Comparison of ENCODE assay signal across 12 cellular contexts in the genomic region with DNA sequence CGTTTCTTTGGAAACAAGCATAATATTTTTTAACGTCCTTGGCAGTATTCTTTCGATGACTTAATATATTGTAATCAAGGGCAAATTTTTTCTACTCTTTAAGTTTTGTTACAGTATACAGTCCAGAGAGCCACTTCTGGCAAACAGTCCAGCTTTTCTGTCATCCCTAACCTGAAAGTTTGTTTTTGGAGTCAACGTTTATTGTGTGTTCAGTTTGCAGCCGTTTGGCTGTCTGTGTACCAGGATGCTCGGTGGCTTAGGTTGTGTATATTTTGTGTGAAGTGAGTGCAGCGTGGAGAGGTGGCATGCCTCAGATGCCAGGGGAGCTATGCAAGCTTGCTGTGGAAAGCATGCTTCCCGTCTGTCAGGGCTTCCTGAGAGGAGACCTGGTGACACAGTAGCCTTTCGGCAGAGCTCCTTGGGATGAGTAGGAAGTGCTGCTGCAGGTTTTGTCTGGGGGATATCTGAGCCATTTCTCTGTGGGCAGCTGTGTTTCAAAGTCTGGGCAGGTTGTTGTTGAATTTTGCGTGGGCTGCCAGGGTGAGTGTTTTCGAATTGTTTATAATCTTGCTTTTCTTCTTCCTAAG. TPM values are rescaled to one million over a fixed set of nuclear protein-coding genes. Genes with fewer than 3 reads are reported as not detected.
A peak's percentile ranks its signal among the peaks of the same experiment; 100 is the strongest.
DNase-seq lines count a peak whose midpoint lies in the region; ATAC-seq and TF ChIP-seq lines count a peak whose summit lies in the region.
"Had no signal": no experiment of that assay in that cellular context is flagged by ENCODE, and none has a peak within 500 bp of the region (broad histone marks: within the 10 kb centered on the region; RNA-seq: fewer than 3 reads in every experiment).

No MANE protein-coding gene starts in this region.

- DNase-seq in AG20443 (ENCODE audit: low spot score): peak; percentile 68
- DNase-seq in astrocyte of the hippocampus (ENCODE audit: low read depth, low spot score): peak; percentile 73
- peak in 4 of 5 donors; percentile 34 to 66 (median 50) for DNase-seq in heart left ventricle
- DNase-seq in activated CD8-positive, alpha-beta memory T cell treated with anti-CD3 and anti-CD28 coated beads, Interleukin-2, amount 50 U/mL, for 4 hours: no peak
- DNase-seq in natural killer cell treated with Interleukin-12 subunit alpha and Interleukin-12 subunit beta and Interleukin-15 and Interleukin-18, amount 100 ng/mL, for 72 hours (ENCODE audit: low spot score): no peak
- no peak for DNase-seq in CD1c-positive myeloid dendritic cell (ENCODE audit: extremely low spot score)
- DNase-seq in NCI-H187 treated with DMSO at 0.1 percent for 48 hours (lab: John Stamatoyannopoulos, UW): no peak
- DNase-seq: activated T-cell treated with anti-CD3 and anti-CD28 coated beads, Interleukin-2, amount 50 U/mL, for 48 hours; CD4-positive, CD25-positive, alpha-beta regulatory T cell; NCI-H2171 had no signal

- peaks cover 14% of the 10 kb centered on the region for H3K79me2 ChIP-seq in parathyroid adenoma

- H3K27ac Mint-ChIP-seq in natural killer cell treated with Interleukin-12 subunit alpha and Interleukin-12 subunit beta and Interleukin-15 and Interleukin-18, amount 100 ng/mL, for 72 hours: peak overlapping the region in 1 of 2 donors; percentile 32
- H3K27ac Mint-ChIP-seq: CD4-positive, CD25-positive, alpha-beta regulatory T cell had no signal

- H3K4me1 Mint-ChIP-seq in natural killer cell treated with Interleukin-12 subunit alpha and Interleukin-12 subunit beta and Interleukin-15 and Interleukin-18, amount 100 ng/mL, for 72 hours (ENCODE audit: low read depth in 2 of 2): peaks cover 2 to 6% of the 10 kb centered on the region in 2 donors
- H3K4me1 Mint-ChIP-seq: CD4-positive, CD25-positive, alpha-beta regulatory T cell had no signal

- TF ChIP-seq CTCF in heart left ventricle (IDR thresholded peaks at IDR 0.05): no peak
- TF ChIP-seq CTCF in parathyroid adenoma (IDR thresholded peaks at IDR 0.05): no peak

- H3K27me3 ChIP-seq in heart left ventricle: no peaks in the 10 kb centered on the region
- H3K27me3 ChIP-seq in parathyroid adenoma (ENCODE audit: control insufficient read depth, insufficient read depth, low read length): no peaks in the 10 kb centered on the region

- H3K27ac ChIP-seq in heart left ventricle (peak overlapping the region; percentile 48 to 85 (median 75)), parathyroid adenoma (peak overlapping the region; percentile 90)
- H3K27ac ChIP-seq: HL-60 had no signal

- no peaks in the 10 kb centered on the region for H3K9me3 Mint-ChIP-seq in natural killer cell treated with Interleukin-12 subunit alpha and Interleukin-12 subunit beta and Interleukin-15 and Interleukin-18, amount 100 ng/mL, for 72 hours
- H3K9me3 Mint-ChIP-seq: CD4-positive, CD25-positive, alpha-beta regulatory T cell had no signal

- TF ChIP-seq POLR2A in heart left ventricle (IDR thresholded peaks at IDR 0.05): no peak

- H2AFZ ChIP-seq in parathyroid adenoma: peak overlapping the region; percentile 73

- peak; percentile 57 to 83 (median 74) for ATAC-seq in heart left ventricle
- no peak for ATAC-seq in natural killer cell treated with Interleukin-12 subunit alpha and Interleukin-12 subunit beta and Interleukin-15 and Interleukin-18, amount 100 ng/mL, for 72 hours

- intact Hi-C loops in heart left ventricle (cut with DNase I): loop anchor here in 4 of 10 donors (5.0 kb wide), 3 partner anchors 107 to 122 kb away; no protein-coding TSS in a partner anchor

- H3K36me3 Mint-ChIP-seq in natural killer cell treated with Interleukin-12 subunit alpha and Interleukin-12 subunit beta and Interleukin-15 and Interleukin-18, amount 100 ng/mL, for 72 hours: peaks cover 7% of the 10 kb centered on the region
- H3K36me3 Mint-ChIP-seq: CD4-positive, CD25-positive, alpha-beta regulatory T cell had no signal

- peaks cover 0 to 77% (median 22%) of the 10 kb centered on the region in 12 donors for H3K4me1 ChIP-seq in heart left ventricle
- peaks cover 46% of the 10 kb centered on the region for H3K4me1 ChIP-seq in parathyroid adenoma

- no peaks in the 10 kb centered on the region for H3K27me3 Mint-ChIP-seq in natural killer cell treated with Interleukin-12 subunit alpha and Interleukin-12 subunit beta and Interleukin-15 and Interleukin-18, amount 100 ng/mL, for 72 hours

- H3K4me3 Mint-ChIP-seq in natural killer cell treated with Interleukin-12 subunit alpha and Interleukin-12 subunit beta and Interleukin-15 and Interleukin-18, amount 100 ng/mL, for 72 hours: no peak overlapping the region
- H3K4me3 Mint-ChIP-seq: CD4-positive, CD25-positive, alpha-beta regulatory T cell had no signal

- H3K4me3 ChIP-seq in heart left ventricle: peak overlapping the region in 7 of 12 donors; percentile 4 to 34 (median 30)
- no peak overlapping the region for H3K4me3 ChIP-seq in parathyroid adenoma (ENCODE audit: low read depth, low read length)

- WGBS in heart left ventricle, 4 donors: 34 to 47% (median 39%) methylated on average over 11 of the region's 11 CpGs

- H3K4me2 ChIP-seq in parathyroid adenoma (ENCODE audit: low read length): peak overlapping the region; percentile 13

- H3K9me3 ChIP-seq in heart left ventricle (no peaks in the 10 kb centered on the region), parathyroid adenoma (ENCODE audit: control insufficient read depth, low read length) (no peaks in the 10 kb centered on the region)

- no peak overlapping the region for H3K9ac ChIP-seq in parathyroid adenoma

- H3K36me3 ChIP-seq in heart left ventricle (peaks cover 0 to 29% (median 11%) of the 10 kb centered on the region in 9 donors), parathyroid adenoma (ENCODE audit: control insufficient read depth, insufficient read depth, low read length) (no peaks in the 10 kb centered on the region)

RNA-seq across cellular contexts. Expression of gene MAP3K20, which starts 14.7 kb away (rescaled TPM):
- 100 to 1,000 TPM; 275 to 487 (median 451) TPM for total RNA-seq in heart left ventricle
- 100 to 1,000 TPM in 1 of 2 donors, 10 to 100 TPM in 1; 98.6 to 175 TPM for polyA plus RNA-seq in heart left ventricle
- total RNA-seq in natural killer cell treated with Interleukin-12 subunit alpha and Interleukin-12 subunit beta and Interleukin-15 and Interleukin-18, amount 100 ng/mL, for 72 hours: 10 to 100 TPM; 30.1 to 76.8 TPM

Comparison
In these comparisons a context has a peak if more than half of its experiments do, and no peak if none do; other contexts are left out.
1. DNase-seq: peak in AG20443 (single experiment), astrocyte of the hippocampus (single experiment) and heart left ventricle (4 of 5); none in activated CD8-positive, alpha-beta memory T cell treated with anti-CD3 and anti-CD28 coated beads, Interleukin-2, amount 50 U/mL, for 4 hours (single experiment), natural killer cell treated with Interleukin-12 subunit alpha and Interleukin-12 subunit beta and Interleukin-15 and Interleukin-18, amount 100 ng/mL, for 72 hours (single experiment), CD1c-positive myeloid dendritic cell (single experiment) and NCI-H187 treated with DMSO at 0.1 percent for 48 hours (single experiment).
2. ATAC-seq: peak in heart left ventricle (4 of 4); none in natural killer cell treated with Interleukin-12 subunit alpha and Interleukin-12 subunit beta and Interleukin-15 and Interleukin-18, amount 100 ng/mL, for 72 hours (0 of 2).